Comparison of ENCODE assay signal across 29 cellular contexts in the genomic region with DNA sequence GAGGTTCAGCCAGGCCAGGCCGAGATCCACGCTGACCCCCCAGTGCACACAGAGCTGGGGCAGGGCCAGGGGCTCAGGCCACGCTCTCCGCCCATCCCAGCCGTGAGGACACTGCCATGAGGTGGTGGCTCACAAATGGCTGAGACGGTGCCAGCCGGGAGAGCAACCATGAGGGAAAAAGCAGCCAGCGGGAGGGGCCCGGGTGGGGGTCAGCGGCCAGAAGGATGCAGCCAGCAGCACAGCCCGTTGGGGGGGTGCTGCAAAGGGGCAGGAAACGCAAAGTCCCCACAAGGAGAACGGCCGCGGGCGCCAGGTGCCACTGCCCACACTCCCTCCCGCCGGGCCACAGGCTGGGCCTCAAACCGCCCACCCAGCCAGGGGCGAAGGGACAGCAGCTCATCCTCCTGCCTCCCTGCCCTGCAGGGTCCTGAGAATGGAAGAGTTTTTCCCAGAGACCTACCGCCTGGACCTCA. TPM values are rescaled to one million over a fixed set of nuclear protein-coding genes. Genes with fewer than 3 reads are reported as not detected.
A peak's percentile ranks its signal among the peaks of the same experiment; 100 is the strongest.
DNase-seq lines count a peak whose midpoint lies in the region; ATAC-seq and TF ChIP-seq lines count a peak whose summit lies in the region.
"Had no signal": no experiment of that assay in that cellular context is flagged by ENCODE, and none has a peak within 500 bp of the region (broad histone marks: within the 10 kb centered on the region; RNA-seq: fewer than 3 reads in every experiment).

No MANE protein-coding gene starts in this region.

- H3K4me1 Mint-ChIP-seq in chondrocyte (ENCODE audit: low read depth) = no peaks in the 10 kb centered on the region

- H3K9me3 ChIP-seq in heart left ventricle = no peaks in the 10 kb centered on the region
- no peaks in the 10 kb centered on the region for H3K9me3 ChIP-seq in heart right ventricle
- no peaks in the 10 kb centered on the region for H3K9me3 ChIP-seq in mucosa of descending colon
- H3K9me3 ChIP-seq in aorta (ENCODE audit: control insufficient read depth, low read length) = no peaks in the 10 kb centered on the region
- H3K9me3 ChIP-seq: gastrocnemius medialis, left lung had no signal

- no peak for TF ChIP-seq CTCF in heart left ventricle (IDR thresholded peaks at IDR 0.05)
- TF ChIP-seq CTCF in heart right ventricle (IDR thresholded peaks at IDR 0.05) = no peak
- TF ChIP-seq CTCF in chondrocyte (IDR thresholded peaks at IDR 0.05) = no peak
- no peak for TF ChIP-seq CTCF in mucosa of descending colon (IDR thresholded peaks at IDR 0.05)

- H3K27ac ChIP-seq in heart left ventricle = no peak overlapping the region
- no peak overlapping the region for H3K27ac ChIP-seq in heart right ventricle
- no peak overlapping the region for H3K27ac ChIP-seq in aorta (ENCODE audit: low read depth in 1 of 2, low read length in 2 of 2)
- H3K27ac ChIP-seq: brain microvascular endothelial cell, gastrocnemius medialis, hepatocyte, left lung had no signal

- no peak overlapping the region for H3K4me3 Mint-ChIP-seq in chondrocyte (ENCODE audit: unreplicated experiment)
- H3K4me3 Mint-ChIP-seq: activated naive CD4-positive, alpha-beta T cell treated with anti-CD3 and anti-CD28 coated beads for 36 hours; stimulated activated effector memory CD8-positive, alpha-beta T cell treated with anti-CD3 and anti-CD28 coated beads, Interleukin-12 subunit alpha, Interleukin-12 subunit beta, amount 100 ng/mL, for 72 hours; type B pancreatic cell had no signal

- H3K4me3 ChIP-seq in heart left ventricle (no peak overlapping the region), heart right ventricle (no peak overlapping the region), mucosa of descending colon (no peak overlapping the region), aorta (ENCODE audit: low read length in 2 of 2) (no peak overlapping the region)
- H3K4me3 ChIP-seq: GM12878, hepatocyte, left lung had no signal

- no peaks in the 10 kb centered on the region for H3K36me3 Mint-ChIP-seq in chondrocyte (ENCODE audit: low read depth)
- H3K36me3 Mint-ChIP-seq: stimulated activated effector memory CD8-positive, alpha-beta T cell treated with anti-CD3 and anti-CD28 coated beads, Interleukin-12 subunit alpha, Interleukin-12 subunit beta, amount 100 ng/mL, for 72 hours; type B pancreatic cell had no signal

- H3K9me3 Mint-ChIP-seq in chondrocyte (ENCODE audit: low read depth) = no peaks in the 10 kb centered on the region
- H3K9me3 Mint-ChIP-seq: activated naive CD4-positive, alpha-beta T cell treated with anti-CD3 and anti-CD28 coated beads for 36 hours; stimulated activated effector memory CD8-positive, alpha-beta T cell treated with anti-CD3 and anti-CD28 coated beads, Interleukin-12 subunit alpha, Interleukin-12 subunit beta, amount 100 ng/mL, for 72 hours; type B pancreatic cell had no signal

- peaks cover 0 to 37% (median 14%) of the 10 kb centered on the region in 9 donors for H3K27me3 ChIP-seq in heart left ventricle
- peaks cover 0 to 43% (median 32%) of the 10 kb centered on the region in 7 donors for H3K27me3 ChIP-seq in heart right ventricle
- H3K27me3 ChIP-seq in aorta (ENCODE audit: control insufficient read depth in 1 of 2, insufficient read depth in 2 of 2, low read length in 1 of 2) = peaks cover 0 to 1% of the 10 kb centered on the region in 2 donors
- H3K27me3 ChIP-seq: hepatocyte had no signal

- no peak overlapping the region for H3K27ac Mint-ChIP-seq in chondrocyte (ENCODE audit: unreplicated experiment)
- H3K27ac Mint-ChIP-seq: activated naive CD4-positive, alpha-beta T cell treated with anti-CD3 and anti-CD28 coated beads for 36 hours; stimulated activated effector memory CD8-positive, alpha-beta T cell treated with anti-CD3 and anti-CD28 coated beads, Interleukin-12 subunit alpha, Interleukin-12 subunit beta, amount 100 ng/mL, for 72 hours; type B pancreatic cell had no signal

- intact Hi-C loops in heart left ventricle (cut with DNase I) = no loop called here
- intact Hi-C loops in heart right ventricle (cut with DNase I) = no loop called here
- intact Hi-C loops in mucosa of descending colon (cut with DNase I, micrococcal nuclease) = no loop called here
- intact Hi-C loops in aorta (cut with DNase I) = no loop called here

- TF ChIP-seq POLR2A in heart left ventricle (IDR thresholded peaks at IDR 0.05) = no peak

- H3K36me3 ChIP-seq in heart left ventricle (no peaks in the 10 kb centered on the region), heart right ventricle (no peaks in the 10 kb centered on the region), mucosa of descending colon (ENCODE audit: low read depth) (no peaks in the 10 kb centered on the region), aorta (ENCODE audit: control insufficient read depth in 1 of 2, insufficient read depth in 2 of 2, low read length in 1 of 2) (no peaks in the 10 kb centered on the region)
- H3K36me3 ChIP-seq: brain microvascular endothelial cell, gastrocnemius medialis, left lung had no signal

- H3K4me1 ChIP-seq in heart left ventricle (peaks cover 0 to 14% (median 0%) of the 10 kb centered on the region in 12 donors), heart right ventricle (peaks cover 0 to 21% (median 7%) of the 10 kb centered on the region in 9 donors), mucosa of descending colon (ENCODE audit: low read depth) (no peaks in the 10 kb centered on the region), aorta (ENCODE audit: control insufficient read depth in 1 of 2, insufficient read depth in 2 of 2, low read length in 2 of 2) (no peaks in the 10 kb centered on the region)
- H3K4me1 ChIP-seq: gastrocnemius medialis, left lung had no signal

- 82 to 87% (median 85%) methylated on average over 14 to 21 of the region's 21 CpGs for WGBS in heart left ventricle, 4 donors
- WGBS in heart right ventricle, 2 donors = 88 to 89% methylated on average over 21 of the region's 21 CpGs
- WGBS in aorta, 2 donors = 85 to 90% methylated on average over 18 to 21 of the region's 21 CpGs

- H3K27me3 Mint-ChIP-seq in chondrocyte (ENCODE audit: low read depth) = peaks cover 12% of the 10 kb centered on the region

- DNase-seq in heart left ventricle (peak in 4 of 5 donors; percentile 5 to 40 (median 14)), heart right ventricle (no peak), chondrocyte (ENCODE audit: low spot score) (peak; percentile 57), mucosa of descending colon (peak in 2 of 3 donors; percentile 20 to 39), aorta (peak; percentile 30 to 65), OCI-M1 (lab: John Stamatoyannopoulos, UW) (no peak), NCI-H128 (lab: John Stamatoyannopoulos, UW; ENCODE audit: unreplicated experiment) (no peak)
- DNase-seq: activated CD4-positive, alpha-beta T cell treated with anti-CD3 and anti-CD28 coated beads, Interleukin-2, amount 50 U/mL, for 48 hours; activated CD4-positive, CD25-positive, alpha-beta regulatory T cell treated with anti-CD3 and anti-CD28 coated beads, Interleukin-2, amount 50 U/mL, for 72 hours; activated CD8-positive, alpha-beta memory T cell treated with anti-CD3 and anti-CD28 coated beads, Interleukin-2, amount 50 U/mL, for 4 hours; activated naive CD4-positive, alpha-beta T cell treated with anti-CD3 and anti-CD28 coated beads for 36 hours; amniotic stem cell; brain microvascular endothelial cell; EL; gastrocnemius medialis; IMR-90; NCI-H187; NCI-H510A; nucleus accumbens had no signal

- ATAC-seq in heart left ventricle (no peak), heart right ventricle (no peak), mucosa of descending colon (no peak), aorta (ENCODE audit: low FRiP score) (no peak), GM21381 (IDR thresholded peaks at IDR 0.05; ENCODE audit: unreplicated experiment) (no peak)
- ATAC-seq: gastrocnemius medialis; GM12878; left lung; stimulated activated effector memory CD8-positive, alpha-beta T cell treated with anti-CD3 and anti-CD28 coated beads, Interleukin-12 subunit alpha, Interleukin-12 subunit beta, amount 100 ng/mL, for 72 hours had no signal

RNA-seq across cellular contexts. Expression of a gene that starts 8.3 kb away (rescaled TPM):
- under 1 TPM in 5 of 9 donors, not detected in 4; 0.14 to 0.53 (median 0.27) TPM for total RNA-seq in heart left ventricle
- polyA plus RNA-seq in heart left ventricle = under 1 TPM; 0.03 to 0.19 TPM
- total RNA-seq in heart right ventricle = under 1 TPM in 7 of 10 donors, not detected in 3; 0.11 to 0.53 (median 0.26) TPM
- under 1 TPM; 0.09 to 0.29 TPM for polyA plus RNA-seq in heart right ventricle
- total RNA-seq in chondrocyte = not detected in 3 replicates
- 1 to 10 TPM in 2 of 3 donors, under 1 TPM in 1; 0.32 to 4.4 (median 1.8) TPM for total RNA-seq in mucosa of descending colon
- under 1 TPM in 1 of 2 donors, not detected in 1; 0.15 TPM for total RNA-seq in aorta
- polyA plus RNA-seq in aorta = not detected
- total RNA-seq: activated naive CD4-positive, alpha-beta T cell treated with anti-CD3 and anti-CD28 coated beads for 36 hours; fibroblast of lung; GM12878; hepatocyte; IMR-90; myocyte; OCI-LY7; skeletal muscle tissue had no signal
- polyA plus RNA-seq: fibroblast of lung, GM12878, IMR-90 had no signal

RNA-seq across cellular contexts. Expression of a gene that starts 24.4 kb away (rescaled TPM):
- total RNA-seq in heart left ventricle (under 1 TPM in 2 of 9 donors, not detected in 7; 0.77 to 0.93 TPM), heart right ventricle (1 to 10 TPM in 1 of 10 donors, under 1 TPM in 2, not detected in 7; 0.28 to 1.7 (median 0.49) TPM), chondrocyte (not detected in 3 replicates), mucosa of descending colon (1 to 10 TPM; 1.6 to 2.2 (median 2.2) TPM), aorta (1 to 10 TPM; 1.0 to 1.1 TPM)
- polyA plus RNA-seq in heart left ventricle (under 1 TPM in 1 of 2 donors, not detected in 1; 0.24 TPM), heart right ventricle (under 1 TPM in 1 of 2 donors, not detected in 1; 0.26 TPM), aorta (1 to 10 TPM in 1 of 2 donors, not detected in 1; 1.3 TPM)
- total RNA-seq: gastrocnemius medialis, hepatocyte, myocyte, OCI-LY7 had no signal
- polyA plus RNA-seq: fibroblast of lung had no signal

RNA-seq across cellular contexts. Expression of a gene that starts 32.0 kb away (rescaled TPM):
- total RNA-seq in heart left ventricle (10 to 100 TPM in 1 of 9 donors, 1 to 10 TPM in 8; 1.1 to 23.8 (median 2.7) TPM), heart right ventricle (10 to 100 TPM in 1 of 10 donors, 1 to 10 TPM in 7, under 1 TPM in 2; 0.52 to 24.8 (median 5.0) TPM), chondrocyte (0.24 to 0.59 TPM in 2 of 3 replicates, not detected in the other), mucosa of descending colon (1 to 10 TPM in 1 of 3 donors, under 1 TPM in 2; 0.69 to 1.2 (median 0.80) TPM), aorta (1 to 10 TPM; 1.6 to 3.5 TPM)
- polyA plus RNA-seq in heart left ventricle (1 to 10 TPM; 3.2 to 4.0 TPM), heart right ventricle (1 to 10 TPM; 3.8 to 9.8 TPM), aorta (1 to 10 TPM in 1 of 2 donors, not detected in 1; 1.0 TPM)
- total RNA-seq: hepatocyte, IMR-90, myocyte had no signal
- polyA plus RNA-seq: hepatocyte had no signal

RNA-seq across cellular contexts. Expression of a gene that starts 49.8 kb away (rescaled TPM):
- total RNA-seq in heart left ventricle (100 to 1,000 TPM; 102 to 167 (median 120) TPM), heart right ventricle (100 to 1,000 TPM in 9 of 10 donors, 10 to 100 TPM in 1; 95.6 to 174 (median 123) TPM), chondrocyte (164 to 191 TPM (median 165 TPM) in 3 replicates), mucosa of descending colon (100 to 1,000 TPM; 169 to 257 (median 226) TPM), aorta (100 to 1,000 TPM; 138 to 140 TPM)
- polyA plus RNA-seq in heart left ventricle (100 to 1,000 TPM; 102 to 212 TPM), heart right ventricle (100 to 1,000 TPM; 107 to 184 TPM), aorta (100 to 1,000 TPM in 1 of 2 donors, 10 to 100 TPM in 1; 73.3 to 158 TPM)

RNA-seq across cellular contexts. Expression of a gene that starts 50.1 kb away (rescaled TPM):
- 10 to 100 TPM in 7 of 9 donors, 1 to 10 TPM in 2; 8.1 to 21.4 (median 11.2) TPM for total RNA-seq in heart left ventricle
- 10 to 100 TPM in 1 of 2 donors, 1 to 10 TPM in 1; 6.7 to 15.7 TPM for polyA plus RNA-seq in heart left ventricle
- total RNA-seq in heart right ventricle = 10 to 100 TPM in 4 of 10 donors, 1 to 10 TPM in 6; 7.3 to 13.5 (median 9.1) TPM
- polyA plus RNA-seq in heart right ventricle = 10 to 100 TPM in 1 of 2 donors, 1 to 10 TPM in 1; 7.7 to 16.2 TPM
- 37.4 to 39.6 TPM (median 39.6 TPM) in 3 replicates for total RNA-seq in chondrocyte
- 10 to 100 TPM in 1 of 3 donors, 1 to 10 TPM in 2; 7.3 to 12.5 (median 9.0) TPM for total RNA-seq in mucosa of descending colon
- 10 to 100 TPM; 11.3 to 12.8 TPM for total RNA-seq in aorta
- polyA plus RNA-seq in aorta = 1 to 10 TPM; 2.5 to 9.3 TPM

Comparison
In these comparisons a context has a peak if more than half of its experiments do, and no peak if none do; other contexts are left out.
1. DNase-seq: peak in heart left ventricle (4 of 5), chondrocyte (single experiment), mucosa of descending colon (2 of 3) and aorta (2 of 2); none in heart right ventricle (0 of 2), OCI-M1 (single experiment) and NCI-H128 (single experiment).